In the genomic region with DNA sequence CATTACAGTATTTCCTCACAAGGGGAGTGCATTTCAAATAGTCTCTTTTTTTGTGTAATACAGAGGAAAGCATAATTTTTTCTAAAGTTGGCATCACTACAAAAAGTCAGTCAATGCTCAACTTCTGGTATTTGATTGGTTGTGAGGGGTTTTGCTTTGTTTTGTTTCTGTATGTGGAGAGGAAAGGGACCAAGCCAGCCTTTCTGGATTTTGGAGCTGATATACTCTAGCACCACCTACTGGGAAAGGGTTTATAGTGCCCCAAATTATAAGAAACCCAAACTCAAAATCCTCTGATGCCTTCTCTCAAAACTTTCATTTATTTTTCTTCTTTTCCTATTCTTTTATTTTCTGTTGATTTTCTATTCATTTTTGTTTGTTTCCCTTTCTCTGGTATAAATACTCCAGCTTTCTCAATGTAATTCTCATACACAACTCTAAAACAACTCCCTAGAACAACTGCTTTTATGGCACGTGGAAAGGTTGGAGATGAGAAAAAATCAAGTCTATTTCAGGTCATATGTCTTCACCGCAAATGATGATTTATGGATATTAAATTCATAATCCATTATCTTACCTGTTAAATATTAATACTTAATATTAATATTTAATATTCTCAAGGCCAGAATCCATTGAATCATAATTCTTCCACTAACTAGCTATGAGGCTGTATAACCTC, we compare ENCODE assay signal across 1 cellular context.
TF ChIP-seq lines count a peak whose summit lies in the region.

No MANE protein-coding gene starts in this region.

TF ChIP-seq in H1, 55 proteins besides CTCF, POLR2A, EP300 and RAD21 (continued from another document):
- TF ChIP-seq FOSL1 (IDR thresholded peaks at IDR 0.05; ENCODE audit: insufficient read depth, low read depth, low read length) (no peak), POU5F1 (IDR thresholded peaks at IDR 0.05; ENCODE audit: low read depth, low read length) (no peak)
